In the genomic region with DNA sequence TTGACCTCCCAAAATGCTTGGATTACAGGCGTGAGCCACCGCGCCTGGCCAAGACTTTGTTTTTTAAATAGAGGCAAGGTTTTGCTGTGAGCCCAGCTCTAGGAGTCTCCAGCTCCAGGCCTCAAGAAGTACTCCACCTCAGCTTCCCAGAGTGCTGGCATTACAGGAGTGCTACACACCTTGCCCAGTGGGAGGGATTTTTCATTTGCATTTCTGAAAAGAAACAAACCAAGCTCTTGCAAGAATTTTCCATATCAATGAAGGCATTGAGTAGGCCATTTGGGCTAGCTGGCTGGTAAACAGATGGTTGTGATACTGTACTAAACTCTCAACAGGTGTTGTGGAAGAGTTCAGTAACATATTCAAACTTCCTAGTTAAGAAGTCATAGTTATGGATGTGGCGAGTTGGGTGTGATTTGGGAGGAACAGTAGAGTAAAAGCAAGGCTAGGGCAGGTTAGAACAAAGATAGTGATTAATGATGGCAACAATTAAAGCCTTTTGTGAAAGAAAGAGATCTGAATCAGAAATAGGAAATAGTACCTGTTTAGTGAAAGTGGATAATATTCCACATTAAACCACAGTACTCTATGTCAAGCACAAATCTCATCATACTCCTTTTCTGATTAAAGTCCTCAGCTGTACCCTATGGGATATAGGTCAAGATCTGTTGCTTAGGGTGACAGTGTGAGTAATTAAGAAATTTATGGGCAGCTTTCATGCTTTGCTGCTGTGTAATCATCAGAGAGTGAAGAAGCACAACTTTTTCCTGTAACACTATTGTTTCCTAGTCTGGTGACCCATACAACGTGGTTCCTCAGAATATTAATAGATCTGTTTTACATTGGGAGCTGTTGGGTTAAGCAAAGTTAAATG, we compare ENCODE assay signal across 12 cellular contexts. TPM values are rescaled to one million over a fixed set of nuclear protein-coding genes. Genes with fewer than 3 reads are reported as not detected.
DNase-seq lines count a peak whose midpoint lies in the region; ATAC-seq, FAIRE-seq and TF ChIP-seq lines count a peak whose summit lies in the region.
"Had no signal": no experiment of that assay in that cellular context is flagged by ENCODE, and none has a peak within 500 bp of the region (broad histone marks: within the 10 kb centered on the region; RNA-seq: fewer than 3 reads in every experiment).

No MANE protein-coding gene starts in this region.

- H3K9ac ChIP-seq in HUES48 (ENCODE audit: low read depth, low read length), result no peak overlapping the region
- H3K9ac ChIP-seq in H1 (replicated peaks in 1 of 4; ENCODE audit: extremely low read depth in 1 of 4, low read depth in 3 of 4, low read length in 3 of 4), result no peak overlapping the region

- H2BK5ac ChIP-seq in H1 (ENCODE audit: low read depth, low read length), result no peak overlapping the region

- no peak overlapping the region for H2BK120ac ChIP-seq in H1 (replicated peaks; ENCODE audit: low read depth, low read length)

- 0 out of 4 replicates have a peak, but pooled peaks of 1 of the 2 experiments have one; percentile 9 for TF ChIP-seq RAD21 in H1 (IDR thresholded peaks at IDR 0.05 in 1 of 2, conservative IDR thresholded peaks at IDR 0.05 in 1 of 2; ENCODE audit: low read depth in 2 of 2, low read length in 2 of 2)

- no peaks in the 10 kb centered on the region; the same call in none of the 2 replicates for H3K79me1 ChIP-seq in H1 (ENCODE audit: low read depth, low read length)

- H4K8ac ChIP-seq in H1 (ENCODE audit: extremely low read depth, insufficient read depth, low read length), result no peak overlapping the region

- H4K91ac ChIP-seq in H1 (replicated peaks; ENCODE audit: insufficient read length, low read length), result no peak overlapping the region

- peak overlapping the region; percentile 1; the same call in 1 of the 2 replicates for H3K4me3 ChIP-seq in HUES48 (ENCODE audit: low read depth, low read length)
- H3K4me3 ChIP-seq in H1 (ENCODE audit: extremely low read depth in 1 of 4, insufficient read depth in 2 of 4, low read depth in 3 of 4, low read length in 4 of 4), result peak overlapping the region in 1 of 4 experiments; percentile 32; a peak in 1 of 8 replicates
- no peak overlapping the region for H3K4me3 ChIP-seq in osteoblast (ENCODE audit: insufficient read depth, low read length)

- TF ChIP-seq CTCF in H1 (IDR thresholded peaks at IDR 0.05; ENCODE audit: control extremely low read depth in 1 of 3, insufficient read depth in 1 of 3, low read depth in 1 of 3, low read length in 3 of 3), result no peak
- TF ChIP-seq CTCF in osteoblast (IDR thresholded peaks at IDR 0.05; ENCODE audit: extremely low read depth, low read depth, low read length), result no peak

- H3K4me1 Mint-ChIP-seq in activated T-cell treated with anti-CD3 and anti-CD28 coated beads, Interleukin-2, amount 50 U/mL, for 4 hours (ENCODE audit: low read depth), result peaks cover 56% of the 10 kb centered on the region

- H3K14ac ChIP-seq in H1 (ENCODE audit: insufficient read length), result no peak overlapping the region

- no peak overlapping the region for H3K23ac ChIP-seq in H1 (ENCODE audit: insufficient read length)

- H2AK5ac ChIP-seq in H1 (ENCODE audit: low read depth, low read length), result no peak overlapping the region

- peak; percentile 89 for FAIRE-seq in H1 (lab: Jason Lieb, UNC)
- FAIRE-seq in urothelium cell line (lab: Jason Lieb, UNC), result no peak

- H2BK15ac ChIP-seq in H1 (ENCODE audit: low read length), result no peak overlapping the region

- H3K9me3 ChIP-seq in HUES48 (ENCODE audit: control insufficient read depth, insufficient read depth, low read length), result no peaks in the 10 kb centered on the region; the same call in 1 of the 2 replicates
- no peaks in the 10 kb centered on the region for H3K9me3 ChIP-seq in H1 (ENCODE audit: insufficient read depth in 2 of 2, low read depth in 1 of 2, low read length in 1 of 2)
- no peaks in the 10 kb centered on the region for H3K9me3 ChIP-seq in osteoblast (ENCODE audit: low read depth, low read length)

- H2BK20ac ChIP-seq in H1 (ENCODE audit: low read length), result no peak overlapping the region

- H3K23me2 ChIP-seq in H1 (ENCODE audit: low read depth, low read length), result no peaks in the 10 kb centered on the region

- H3K27me3 ChIP-seq in HUES48 (ENCODE audit: control insufficient read depth, insufficient read depth, low read length) (no peaks in the 10 kb centered on the region), H1 (replicated peaks in 1 of 4; ENCODE audit: control insufficient read depth in 3 of 4, extremely low read depth in 1 of 4, insufficient read depth in 3 of 4, low read length in 3 of 4) (no peaks in the 10 kb centered on the region), osteoblast (ENCODE audit: insufficient read depth, low read length) (no peaks in the 10 kb centered on the region)

- no peak overlapping the region for H3K56ac ChIP-seq in H1 (replicated peaks; ENCODE audit: insufficient read length, low read depth, low read length)

- H4K5ac ChIP-seq in H1 (ENCODE audit: insufficient read length, low read depth, low read length), result no peak overlapping the region

- whole genome bisulfite sequencing in H1 (ENCODE audit: extremely low coverage in 1 of 2, insufficient coverage in 1 of 2, insufficient read length in 1 of 2, insufficient replicate concordance in 2 of 2, low coverage in 1 of 2, low lambda C conversion rate in 2 of 2, missing lambda C conversion rate in 1 of 2), 2 experiments, result 27% methylated on average over 5 of the region's 5 CpGs; no CpG with 5 or more reads in 1 of the 2 experiments

- DNase-seq in activated T-cell treated with anti-CD3 and anti-CD28 coated beads, Interleukin-2, amount 50 U/mL, for 4 hours, result no peak
- no peak for DNase-seq in activated T-cell treated with anti-CD3 and anti-CD28 coated beads, Interleukin-2, amount 50 U/mL, for 1 hour
- DNase-seq in H1 (ENCODE audit: low read depth in 1 of 2, low spot score in 2 of 2) (peak in 1 of 2 experiments; percentile 51), osteoblast (ENCODE audit: insufficient read length, low spot score, missing footprints) (no peak), urothelium cell line (ENCODE audit: low spot score) (no peak)
- DNase-seq: mesendoderm, NCI-H2107, NCI-H82 had no signal

- H3K27me3 Mint-ChIP-seq in activated T-cell treated with anti-CD3 and anti-CD28 coated beads, Interleukin-2, amount 50 U/mL, for 4 hours (ENCODE audit: low read depth), result no peaks in the 10 kb centered on the region

- H3K79me2 ChIP-seq in H1 (ENCODE audit: control insufficient read depth in 1 of 2, insufficient read depth in 2 of 2, low read length in 2 of 2) (peaks cover 4 to 47% of the 10 kb centered on the region in 2 experiments; a peak in 3 of 4 replicates), osteoblast (ENCODE audit: insufficient read depth, low read length) (peaks cover 62% of the 10 kb centered on the region)

- CTCF ChIA-PET in H1 (lab: Charles Lee; ENCODE audit: partially characterized antibody), result interaction anchor here (0.7 to 1.2 kb wide), 5 partner anchors 9 to 129 kb away, joined by 3 to 5 read pairs (median 3); partner anchors contain the start of gene MYCBP

- POLR2A ChIA-PET in H1 (lab: Charles Lee; ENCODE audit: partially characterized antibody), result interaction anchor here (0.6 to 11.1 kb wide), 13 partner anchors 8 to 129 kb away, joined by 3 to 182 read pairs (median 4); partner anchors contain the start of genes GJA9, MYCBP, NDUFS5 and RHBDL2

- no peak overlapping the region for H2BK12ac ChIP-seq in H1 (ENCODE audit: low read depth, low read length)

- peak in 1 of 2 experiments; percentile 12; a peak in 2 of 3 replicates for TF ChIP-seq POLR2A in H1 (IDR thresholded peaks at IDR 0.05; ENCODE audit: control extremely low read depth in 1 of 2, low read depth in 2 of 2, low read length in 2 of 2)

- H3K4me2 ChIP-seq in H1 (ENCODE audit: insufficient read depth in 1 of 2, low read depth in 2 of 2, low read length in 2 of 2) (peak overlapping the region; percentile 31 to 45; a peak in 3 of 4 replicates), osteoblast (ENCODE audit: insufficient read depth, low read length) (no peak overlapping the region)

- peaks cover 16 to 29% of the 10 kb centered on the region in 2 experiments for H4K20me1 ChIP-seq in H1 (replicated peaks in 1 of 2; ENCODE audit: control insufficient read depth in 1 of 2, insufficient read depth in 2 of 2, low read length in 2 of 2)
- peaks cover 48% of the 10 kb centered on the region for H4K20me1 ChIP-seq in osteoblast (ENCODE audit: insufficient read depth, low read length)

- peak overlapping the region; percentile 19 for H3K4me3 Mint-ChIP-seq in activated T-cell treated with anti-CD3 and anti-CD28 coated beads, Interleukin-2, amount 50 U/mL, for 4 hours

- H3K4me1 ChIP-seq in HUES48 (ENCODE audit: control insufficient read depth, insufficient read depth, low read length) (peaks cover 66% of the 10 kb centered on the region), H1 (replicated peaks in 1 of 4; ENCODE audit: control insufficient read depth in 3 of 4, insufficient read depth in 4 of 4, low read length in 3 of 4) (peaks cover 0 to 20% (median 13%) of the 10 kb centered on the region in 4 experiments), osteoblast (ENCODE audit: insufficient read depth, low read length) (peaks cover 25% of the 10 kb centered on the region)

- no peaks in the 10 kb centered on the region for H3K9me3 Mint-ChIP-seq in activated T-cell treated with anti-CD3 and anti-CD28 coated beads, Interleukin-2, amount 50 U/mL, for 4 hours

- H3K27ac ChIP-seq in HUES48 (ENCODE audit: low read depth, low read length) (peak overlapping the region; percentile 75), H1 (ENCODE audit: low read depth, low read length) (peak overlapping the region; percentile 1; the same call in 1 of the 2 replicates), osteoblast (ENCODE audit: low read depth, low read length) (peak overlapping the region; percentile 36)
- H3K27ac ChIP-seq: RWPE1 had no signal

- ATAC-seq in activated T-cell treated with anti-CD3 and anti-CD28 coated beads, Interleukin-2, amount 50 U/mL, for 4 hours, result no peak
- no peak for ATAC-seq in GM18873 (IDR thresholded peaks at IDR 0.05; ENCODE audit: low FRiP score, unreplicated experiment)
- no peak for ATAC-seq in HG02610 (IDR thresholded peaks at IDR 0.05; ENCODE audit: unreplicated experiment)

- TF ChIP-seq EP300 in H1 (IDR thresholded peaks at IDR 0.05; ENCODE audit: borderline replicate concordance in 1 of 2, low read depth in 2 of 2, low read length in 2 of 2), result peak in 1 of 2 experiments; percentile 66; a peak in 1 of 3 replicates

- H3K36me3 ChIP-seq in HUES48 (ENCODE audit: control insufficient read depth, insufficient read depth, low read length) (peaks cover 98% of the 10 kb centered on the region), H1 (ENCODE audit: control insufficient read depth in 2 of 4, insufficient read depth in 4 of 4, low read length in 3 of 4) (peaks cover 29 to 97% (median 68%) of the 10 kb centered on the region in 4 experiments), osteoblast (ENCODE audit: insufficient read depth, low read length) (peaks cover 79% of the 10 kb centered on the region)

- no peak overlapping the region for H3K4ac ChIP-seq in H1 (replicated peaks; ENCODE audit: insufficient read length, low read depth, low read length)

- H3K18ac ChIP-seq in H1 (ENCODE audit: extremely low read depth, low read length), result no peak overlapping the region

- H3K36me3 Mint-ChIP-seq in activated T-cell treated with anti-CD3 and anti-CD28 coated beads, Interleukin-2, amount 50 U/mL, for 4 hours (ENCODE audit: insufficient read depth), result peaks cover 55% of the 10 kb centered on the region

- H2AFZ ChIP-seq in H1 (ENCODE audit: low read length), result no peak overlapping the region
- H2AFZ ChIP-seq in osteoblast (ENCODE audit: low read length), result no peak overlapping the region

RNA-seq across cellular contexts. Expression of gene AKIRIN1, which starts 10.7 kb away (rescaled TPM):
- 100 to 1,000 TPM in 1 of 3 donors, 10 to 100 TPM in 2; 89.5 to 108 (median 97.3) TPM for total RNA-seq in activated T-cell treated with anti-CD3 and anti-CD28 coated beads, Interleukin-2, amount 50 U/mL, for 4 hours
- 236 TPM in 2 replicates for total RNA-seq in H1 (2021; fragmentation: NEBNext Ultra II Directional; extraction: Animal tissue kit (Norgen Biotek cat#: 25700))
- 117 and 148 TPM in 2 replicates for polyA plus RNA-seq in H1 (2011; rRNA removed)
- polyA plus RNA-seq in H1 (2011; cell fraction: cytosol; rRNA removed), result 183 TPM
- polyA plus RNA-seq in H1 (2011; cell fraction: nucleus; rRNA removed), result 51.2 TPM
- polyA plus RNA-seq in H1 (2012, experiment 1 of 2), result 126 to 255 TPM (median 140 TPM) in 4 replicates
- 109 TPM for polyA plus RNA-seq in H1 (2012, experiment 2 of 2)
- polyA plus RNA-seq in H1 (2013, experiment 1 of 2), result 161 TPM
- polyA plus RNA-seq in H1 (2013, experiment 2 of 2), result 160 TPM
- 128 and 194 TPM in 2 replicates for polyA minus RNA-seq in H1 (2011; rRNA and poly(A)+ RNA removed)
- 133 TPM for polyA minus RNA-seq in H1 (2011; cell fraction: cytosol; rRNA and poly(A)+ RNA removed)
- polyA minus RNA-seq in H1 (2011; cell fraction: nucleus; rRNA and poly(A)+ RNA removed), result 92.6 TPM
- 35.1 and 42.1 TPM in 2 replicates for total RNA-seq in osteoblast

RNA-seq across cellular contexts. Expression of gene NDUFS5, which starts 24.4 kb away (rescaled TPM):
- total RNA-seq in activated T-cell treated with anti-CD3 and anti-CD28 coated beads, Interleukin-2, amount 50 U/mL, for 4 hours, result 100 to 1,000 TPM; 161 to 226 (median 205) TPM
- 421 and 435 TPM in 2 replicates for total RNA-seq in H1 (2021; fragmentation: NEBNext Ultra II Directional; extraction: Animal tissue kit (Norgen Biotek cat#: 25700))
- polyA plus RNA-seq in H1 (2011; rRNA removed), result 432 and 835 TPM in 2 replicates
- polyA plus RNA-seq in H1 (2011; cell fraction: cytosol; rRNA removed), result 1,016 TPM
- 108 TPM for polyA plus RNA-seq in H1 (2011; cell fraction: nucleus; rRNA removed)
- 1,166 to 1,417 TPM (median 1,337 TPM) in 4 replicates for polyA plus RNA-seq in H1 (2012, experiment 1 of 2)
- polyA plus RNA-seq in H1 (2012, experiment 2 of 2), result 1,364 TPM
- 921 TPM for polyA plus RNA-seq in H1 (2013, experiment 1 of 2)
- 934 TPM for polyA plus RNA-seq in H1 (2013, experiment 2 of 2)
- 114 and 129 TPM in 2 replicates for polyA minus RNA-seq in H1 (2011; rRNA and poly(A)+ RNA removed)
- 120 TPM for polyA minus RNA-seq in H1 (2011; cell fraction: cytosol; rRNA and poly(A)+ RNA removed)
- polyA minus RNA-seq in H1 (2011; cell fraction: nucleus; rRNA and poly(A)+ RNA removed), result 119 TPM
- 240 and 243 TPM in 2 replicates for total RNA-seq in osteoblast

Comparison
In these comparisons a context has a peak if more than half of its experiments do, and no peak if none do; other contexts are left out.
1. H3K27ac ChIP-seq: peak in every context shown above with its lines; median percentile 75 in HUES48; 36 in osteoblast; 1 in H1.